Comparison of ENCODE assay signal across 10 cellular contexts in genomic region chr6:151757506-151757955, GRCh38. TPM values are rescaled to one million over a fixed set of nuclear protein-coding genes. Genes with fewer than 3 reads are reported as not detected.
DNase-seq lines count a peak whose midpoint lies in the region; ATAC-seq and TF ChIP-seq lines count a peak whose summit lies in the region.
"Had no signal": no experiment of that assay in that cellular context is flagged by ENCODE, and none has a peak within 500 bp of the region (broad histone marks: within the 10 kb centered on the region; RNA-seq: fewer than 3 reads in every experiment).

No MANE protein-coding gene starts in this region.

- peak; percentile 98 for ATAC-seq in GM19395 (IDR thresholded peaks at IDR 0.05; ENCODE audit: unreplicated experiment)
- ATAC-seq in HG03097 (IDR thresholded peaks at IDR 0.05; ENCODE audit: low FRiP score, unreplicated experiment), result peak; percentile 98
- peak; percentile 90 for ATAC-seq in activated naive CD8-positive, alpha-beta T cell treated with anti-CD3 and anti-CD28 coated beads, Interleukin-2, amount 10 ng/mL, durations not matched to agents 7 days and 5 days (ENCODE audit: low read depth)

- H3K4me3 ChIP-seq in GM06990 (replicated peaks; ENCODE audit: low read depth, low read length) (no peak overlapping the region), suprapubic skin (no peak overlapping the region)

- H3K27me3 Mint-ChIP-seq in activated naive CD8-positive, alpha-beta T cell treated with anti-CD3 and anti-CD28 coated beads, Interleukin-2, amount 10 ng/mL, durations not matched to agents 7 days and 5 days, result no peaks in the 10 kb centered on the region
- H3K27me3 Mint-ChIP-seq in endothelial cell (ENCODE audit: unreplicated experiment), result no peaks in the 10 kb centered on the region

- H3K36me3 ChIP-seq in GM06990 (ENCODE audit: control insufficient read depth, insufficient read depth, low read length) (no peaks in the 10 kb centered on the region), suprapubic skin (no peaks in the 10 kb centered on the region)

- peak overlapping the region; percentile 20 for H3K4me3 Mint-ChIP-seq in activated naive CD8-positive, alpha-beta T cell treated with anti-CD3 and anti-CD28 coated beads, Interleukin-2, amount 10 ng/mL, durations not matched to agents 7 days and 5 days
- H3K4me3 Mint-ChIP-seq in endothelial cell (ENCODE audit: unreplicated experiment), result no peak overlapping the region

- POLR2A ChIA-PET in activated naive CD8-positive, alpha-beta T cell treated with anti-CD3 and anti-CD28 coated beads, Interleukin-2, amount 10 ng/mL, durations not matched to agents 7 days and 5 days (lab: Charles Lee), result no interaction called here

- H3K9me3 ChIP-seq in suprapubic skin, result no peaks in the 10 kb centered on the region

- peak overlapping the region; percentile 84 for H3K27ac Mint-ChIP-seq in activated naive CD8-positive, alpha-beta T cell treated with anti-CD3 and anti-CD28 coated beads, Interleukin-2, amount 10 ng/mL, durations not matched to agents 7 days and 5 days
- no peak overlapping the region for H3K27ac Mint-ChIP-seq in endothelial cell (ENCODE audit: unreplicated experiment)

- no peak for TF ChIP-seq EP300 in suprapubic skin (IDR thresholded peaks at IDR 0.05)

- peaks cover 22% of the 10 kb centered on the region for H3K4me1 Mint-ChIP-seq in activated naive CD8-positive, alpha-beta T cell treated with anti-CD3 and anti-CD28 coated beads, Interleukin-2, amount 10 ng/mL, durations not matched to agents 7 days and 5 days
- H3K4me1 Mint-ChIP-seq in endothelial cell (ENCODE audit: unreplicated experiment), result peaks cover 3% of the 10 kb centered on the region

- H3K27ac ChIP-seq in suprapubic skin, result no peak overlapping the region

- no peak for TF ChIP-seq CTCF in GM06990 (IDR thresholded peaks at IDR 0.05; ENCODE audit: insufficient read depth, low read length, poor library complexity, severe bottlenecking)
- TF ChIP-seq CTCF in suprapubic skin (IDR thresholded peaks at IDR 0.05), result no peak
- TF ChIP-seq CTCF in endothelial cell (IDR thresholded peaks at IDR 0.05; ENCODE audit: unreplicated experiment), result no peak

- WGBS in suprapubic skin, result 67% methylated on average over 5 of the region's 5 CpGs

- peaks cover 1% of the 10 kb centered on the region for H3K36me3 Mint-ChIP-seq in activated naive CD8-positive, alpha-beta T cell treated with anti-CD3 and anti-CD28 coated beads, Interleukin-2, amount 10 ng/mL, durations not matched to agents 7 days and 5 days
- H3K36me3 Mint-ChIP-seq in endothelial cell (ENCODE audit: low read depth, unreplicated experiment), result no peaks in the 10 kb centered on the region

- TF ChIP-seq POLR2A in suprapubic skin (IDR thresholded peaks at IDR 0.05), result no peak

- peaks cover 4% of the 10 kb centered on the region for H3K4me1 ChIP-seq in suprapubic skin

- DNase-seq in GM06990 (ENCODE audit: extremely low read depth, insufficient read length) (peak; percentile 82), suprapubic skin (ENCODE audit: low spot score in 2 of 2) (no peak), endothelial cell (ENCODE audit: low spot score) (no peak), NCI-H187 treated with DMSO at 0.1 percent for 48 hours (lab: John Stamatoyannopoulos, UW) (no peak), AG08395 (ENCODE audit: low spot score) (no peak)
- DNase-seq in activated naive CD8-positive, alpha-beta T cell treated with anti-CD3 and anti-CD28 coated beads, Interleukin-2, amount 10 ng/mL, durations not matched to agents 7 days and 5 days, result no peak
- DNase-seq: NCI-H1694 treated with DMSO at 0.1 percent for 48 hours had no signal

- H3K9me3 Mint-ChIP-seq in activated naive CD8-positive, alpha-beta T cell treated with anti-CD3 and anti-CD28 coated beads, Interleukin-2, amount 10 ng/mL, durations not matched to agents 7 days and 5 days, result peaks cover 3% of the 10 kb centered on the region
- no peaks in the 10 kb centered on the region for H3K9me3 Mint-ChIP-seq in endothelial cell (ENCODE audit: unreplicated experiment)

- no peaks in the 10 kb centered on the region; the same call in none of the 2 replicates for H3K27me3 ChIP-seq in GM06990 (replicated peaks; ENCODE audit: control insufficient read depth, insufficient read depth, low read length)
- H3K27me3 ChIP-seq in suprapubic skin, result no peaks in the 10 kb centered on the region

RNA-seq across cellular contexts. Expression of gene ESR1, which starts 50.0 kb away (rescaled TPM):
- total RNA-seq in activated naive CD8-positive, alpha-beta T cell treated with anti-CD3 and anti-CD28 coated beads, Interleukin-2, amount 10 ng/mL, durations not matched to agents 7 days and 5 days, result 1 to 10 TPM in 1 of 2 experiments, under 1 TPM in 1; 0.94 to 1.7 TPM
- 1 to 10 TPM; 1.3 to 2.6 (median 2.2) TPM for total RNA-seq in suprapubic skin
- total RNA-seq in endothelial cell (ENCODE audit: unreplicated experiment), result 0.05 TPM
- total RNA-seq: glomerular endothelial cell had no signal
